8 cellular contexts compared by ENCODE assay signal in the genomic region with DNA sequence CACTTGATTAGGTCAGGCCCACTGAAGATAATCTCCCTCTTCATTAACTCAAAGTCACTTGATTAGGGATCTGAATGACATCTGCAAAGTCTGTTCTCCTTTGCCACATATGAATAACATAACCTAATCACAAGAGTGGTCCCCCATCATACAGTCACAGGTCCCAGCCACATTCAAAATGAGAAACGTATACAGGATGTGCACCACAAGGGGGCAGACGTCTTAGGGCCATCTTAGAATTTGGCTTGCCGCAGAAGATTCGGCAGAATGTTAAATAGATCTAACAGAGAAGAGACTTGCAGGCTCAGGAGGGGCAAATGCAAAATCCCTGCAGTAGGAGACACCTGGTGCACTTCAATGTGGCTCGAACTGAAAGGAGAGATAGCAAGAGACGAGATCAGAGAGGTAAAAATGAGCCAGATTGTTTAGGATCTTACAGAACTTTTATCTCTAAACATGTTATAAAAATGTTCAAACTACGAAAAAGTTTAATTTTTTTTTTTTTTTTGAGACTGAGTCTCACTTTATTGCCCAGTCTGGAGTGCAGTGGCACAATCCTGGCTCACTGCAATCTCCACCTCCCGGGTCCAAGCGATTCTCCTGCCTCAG. TPM values are rescaled to one million over a fixed set of nuclear protein-coding genes. Genes with fewer than 3 reads are reported as not detected.
DNase-seq lines count a peak whose midpoint lies in the region; ATAC-seq and TF ChIP-seq lines count a peak whose summit lies in the region.

No MANE protein-coding gene starts in this region.

- H3K4me3 Mint-ChIP-seq in memory B cell = no peak overlapping the region

- H3K27ac ChIP-seq in C4-2B = no peak overlapping the region

- peak; percentile 46 for DNase-seq in activated CD4-positive, alpha-beta T cell treated with anti-CD3 and anti-CD28 coated beads for 1 hour
- DNase-seq in cerebellum (ENCODE audit: low spot score) (peak; percentile 35), memory B cell (ENCODE audit: low spot score in 2 of 2) (peak; percentile 45 to 52), occipital lobe (lab: John Stamatoyannopoulos, UW) (no peak)
- DNase-seq in stimulated activated CD8-positive, alpha-beta memory T cell treated with anti-CD3 and anti-CD28 coated beads, Interleukin-7, amount 100 ng/mL, for 4 hours (ENCODE audit: low read depth in 2 of 2) = peak; percentile 52 to 58

- peaks cover 3% of the 10 kb centered on the region for H3K27me3 Mint-ChIP-seq in memory B cell

- H3K4me1 Mint-ChIP-seq in memory B cell = peaks cover 6% of the 10 kb centered on the region

- peak; percentile 91 for TF ChIP-seq CTCF in C4-2B (conservative IDR thresholded peaks at IDR 0.05)
- TF ChIP-seq CTCF in LNCAP (IDR thresholded peaks at IDR 0.05) = peak; percentile 86

- no peak overlapping the region for H3K27ac Mint-ChIP-seq in memory B cell

- H3K36me3 Mint-ChIP-seq in memory B cell = no peaks in the 10 kb centered on the region

- peak; percentile 74 for ATAC-seq in GM19452 (IDR thresholded peaks at IDR 0.05; ENCODE audit: unreplicated experiment)
- ATAC-seq in memory B cell (ENCODE audit: low read depth) = peak; percentile 86

- H3K9me3 Mint-ChIP-seq in memory B cell = no peaks in the 10 kb centered on the region

RNA-seq across cellular contexts. Expression of gene SMC3, which starts 10.4 kb away (rescaled TPM):
- total RNA-seq in cerebellum (41.3 TPM), occipital lobe (59.3 TPM)

RNA-seq across cellular contexts. Expression of gene DUSP5, which starts 59.4 kb away (rescaled TPM):
- total RNA-seq in cerebellum (7.4 TPM), occipital lobe (4.7 TPM)
